ENCODE assay signal across 6 cellular contexts in the genomic region with DNA sequence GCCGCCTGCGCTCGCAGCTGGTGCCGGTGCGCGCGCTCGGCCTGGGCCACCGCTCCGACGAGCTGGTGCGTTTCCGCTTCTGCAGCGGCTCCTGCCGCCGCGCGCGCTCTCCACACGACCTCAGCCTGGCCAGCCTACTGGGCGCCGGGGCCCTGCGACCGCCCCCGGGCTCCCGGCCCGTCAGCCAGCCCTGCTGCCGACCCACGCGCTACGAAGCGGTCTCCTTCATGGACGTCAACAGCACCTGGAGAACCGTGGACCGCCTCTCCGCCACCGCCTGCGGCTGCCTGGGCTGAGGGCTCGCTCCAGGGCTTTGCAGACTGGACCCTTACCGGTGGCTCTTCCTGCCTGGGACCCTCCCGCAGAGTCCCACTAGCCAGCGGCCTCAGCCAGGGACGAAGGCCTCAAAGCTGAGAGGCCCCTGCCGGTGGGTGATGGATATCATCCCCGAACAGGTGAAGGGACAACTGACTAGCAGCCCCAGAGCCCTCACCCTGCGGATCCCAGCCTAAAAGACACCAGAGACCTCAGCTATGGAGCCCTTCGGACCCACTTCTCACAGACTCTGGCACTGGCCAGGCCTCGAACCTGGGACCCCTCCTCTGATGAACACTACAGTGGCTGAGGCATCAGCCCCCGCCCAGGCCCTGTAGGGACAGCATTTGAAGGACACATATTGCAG.
A peak's percentile ranks its signal among the peaks of the same experiment; 100 is the strongest.
DNase-seq lines count a peak whose midpoint lies in the region; TF ChIP-seq lines count a peak whose summit lies in the region.

No MANE protein-coding gene starts in this region.

- no peaks in the 10 kb centered on the region for H3K9me3 Mint-ChIP-seq in T-helper 2 cell treated with Interferon-gamma antibody and Interleukin-4, amounts not matched to agents 5 μg/mL and 100 μg/mL, for 36 hours

- CTCF ChIA-PET in GM10248 (lab: Yijun Ruan, JAX), result interaction anchor here (2.7 to 10.1 kb wide), 9 partner anchors 10 to 411 kb away, joined by 11 to 526 read pairs (median 44); a partner anchor contains a TSS

- no peak for TF ChIP-seq CTCF in GM10248 (IDR thresholded peaks at IDR 0.05; ENCODE audit: control extremely low read depth, extremely low read depth, low read depth, missing control alignments)

- H3K36me3 Mint-ChIP-seq in T-helper 2 cell treated with Interferon-gamma antibody and Interleukin-4, amounts not matched to agents 5 μg/mL and 100 μg/mL, for 36 hours (ENCODE audit: low read depth), result no peaks in the 10 kb centered on the region

- peaks cover 8% of the 10 kb centered on the region for H3K4me1 Mint-ChIP-seq in T-helper 2 cell treated with Interferon-gamma antibody and Interleukin-4, amounts not matched to agents 5 μg/mL and 100 μg/mL, for 36 hours (ENCODE audit: low read depth)

- H3K4me3 Mint-ChIP-seq in T-helper 2 cell treated with Interferon-gamma antibody and Interleukin-4, amounts not matched to agents 5 μg/mL and 100 μg/mL, for 36 hours, result peak overlapping the region; percentile 66

- H3K27me3 Mint-ChIP-seq in T-helper 2 cell treated with Interferon-gamma antibody and Interleukin-4, amounts not matched to agents 5 μg/mL and 100 μg/mL, for 36 hours (ENCODE audit: low read depth), result peaks cover 12% of the 10 kb centered on the region

- DNase-seq in GM10248 (ENCODE audit: extremely low spot score) (peak; percentile 62), iPS-NIHi11 (ENCODE audit: low spot score) (peak; percentile 68), NCI-H1694 (lab: John Stamatoyannopoulos, UW) (no peak), GM19238 (ENCODE audit: insufficient read length, low spot score) (no peak)
- DNase-seq in T-helper 2 cell treated with Interferon-gamma antibody and Interleukin-4, amounts not matched to agents 5 μg/mL and 100 μg/mL, for 36 hours (ENCODE audit: low spot score), result no peak
- DNase-seq in NK-92 treated with Interleukin-12 subunit alpha and Interleukin-12 subunit beta, amount 100 ng/mL, for 24 hours (lab: John Stamatoyannopoulos, UW), result no peak

- H3K27ac Mint-ChIP-seq in T-helper 2 cell treated with Interferon-gamma antibody and Interleukin-4, amounts not matched to agents 5 μg/mL and 100 μg/mL, for 36 hours, result no peak overlapping the region

- POLR2A ChIA-PET in GM10248 (lab: Yijun Ruan, JAX), result no interaction called here

Comparison
In these comparisons a context has a peak if more than half of its experiments do, and no peak if none do; other contexts are left out.
1. DNase-seq: peak in GM10248 (single experiment) and iPS-NIHi11 (single experiment); none in T-helper 2 cell treated with Interferon-gamma antibody and Interleukin-4, amounts not matched to agents 5 μg/mL and 100 μg/mL, for 36 hours (single experiment), NCI-H1694 (single experiment), NK-92 treated with Interleukin-12 subunit alpha and Interleukin-12 subunit beta, amount 100 ng/mL, for 24 hours (single experiment) and GM19238 (single experiment).